In genomic region chr14:50060871-50061663, GRCh38 we compare ENCODE assay signal across 8 cellular contexts. TPM values are rescaled to one million over a fixed set of nuclear protein-coding genes. Genes with fewer than 3 reads are reported as not detected.
A peak's percentile ranks its signal among the peaks of the same experiment; 100 is the strongest.
DNase-seq lines count a peak whose midpoint lies in the region; ATAC-seq, FAIRE-seq and TF ChIP-seq lines count a peak whose summit lies in the region.

No MANE protein-coding gene starts in this region.

- DNase-seq in GM13976 (ENCODE audit: low spot score) (peak; percentile 62), M059J (ENCODE audit: low read depth) (peak; percentile 94), WTC11 (ENCODE audit: low spot score) (no peak), mesenteric fat pad (ENCODE audit: low spot score) (peak; percentile 82), thoracic aorta (ENCODE audit: low spot score) (peak; percentile 82), globus pallidus (ENCODE audit: low spot score) (no peak)
- peak; percentile 29 to 31 (median 29) for DNase-seq in effector memory CD8-positive, alpha-beta T cell

- no peaks in the 10 kb centered on the region for H3K9me3 Mint-ChIP-seq in WTC11
- no peaks in the 10 kb centered on the region for H3K9me3 Mint-ChIP-seq in effector memory CD8-positive, alpha-beta T cell

- in situ Hi-C loops in GM13976 (cut with MboI; ENCODE audit: low sequenced_read_pairs, unreplicated experiment) = no loop called here

- H3K4me1 ChIP-seq in thoracic aorta (ENCODE audit: control insufficient read depth in 1 of 2, low read depth in 2 of 2) = peaks cover 28 to 38% of the 10 kb centered on the region in 2 donors

- POLR2A ChIA-PET in WTC11 (lab: Charles Lee) = interaction anchor here (1.0 to 1.4 kb wide), 3 partner anchors 9 to 199 kb away, joined by 3 to 5 read pairs (median 3); no protein-coding TSS in a partner anchor

- no peak for TF ChIP-seq CTCF in GM13976 (IDR thresholded peaks at IDR 0.05; ENCODE audit: borderline replicate concordance, control extremely low read depth, extremely low read depth, insufficient read depth, missing control alignments)
- 0 out of 2 replicates have a peak, but pooled peaks have one; percentile 19 for TF ChIP-seq CTCF in WTC11 (IDR thresholded peaks at IDR 0.05)
- peak; percentile 52 for TF ChIP-seq CTCF in thoracic aorta (IDR thresholded peaks at IDR 0.05)

- H3K27ac ChIP-seq in thoracic aorta = peak overlapping the region; percentile 81 to 91

- H3K36me3 Mint-ChIP-seq in WTC11 = no peaks in the 10 kb centered on the region
- H3K36me3 Mint-ChIP-seq in effector memory CD8-positive, alpha-beta T cell (ENCODE audit: insufficient read depth) = peaks cover 14% of the 10 kb centered on the region

- peak; percentile 86 for FAIRE-seq in A204.1 (lab: Jason Lieb, UNC)

- no peaks in the 10 kb centered on the region for H3K36me3 ChIP-seq in thoracic aorta

- H3K27me3 ChIP-seq in thoracic aorta (replicated peaks; ENCODE audit: insufficient read depth) = no peaks in the 10 kb centered on the region

- ATAC-seq in WTC11 = peak; percentile 48
- peak; percentile 33 for ATAC-seq in effector memory CD8-positive, alpha-beta T cell (replicated peaks)
- peak; percentile 86 for ATAC-seq in thoracic aorta (ENCODE audit: insufficient number of reproducible peaks, low FRiP score, low read depth)

- H3K27me3 Mint-ChIP-seq in WTC11 (ENCODE audit: low read depth) = no peaks in the 10 kb centered on the region
- H3K27me3 Mint-ChIP-seq in effector memory CD8-positive, alpha-beta T cell = no peaks in the 10 kb centered on the region

- H3K4me3 Mint-ChIP-seq in WTC11 = no peak overlapping the region
- peak overlapping the region; percentile 78 to 91 for H3K4me3 Mint-ChIP-seq in effector memory CD8-positive, alpha-beta T cell

- CTCF ChIA-PET in WTC11 (lab: Charles Lee) = interaction anchor here (0.8 to 2.5 kb wide), 8 partner anchors 21 to 207 kb away, joined by 3 to 15 read pairs (median 3); no protein-coding TSS in a partner anchor

- peak overlapping the region; percentile 20; the same call in 1 of the 2 replicates for H3K27ac Mint-ChIP-seq in WTC11
- peak overlapping the region; percentile 94 to 99 for H3K27ac Mint-ChIP-seq in effector memory CD8-positive, alpha-beta T cell

- peak overlapping the region; percentile 61 for H3K4me3 ChIP-seq in thoracic aorta

- no peaks in the 10 kb centered on the region for H3K9me3 ChIP-seq in thoracic aorta

- peaks cover 32% of the 10 kb centered on the region for H3K4me1 Mint-ChIP-seq in WTC11
- H3K4me1 Mint-ChIP-seq in effector memory CD8-positive, alpha-beta T cell (ENCODE audit: low read depth in 2 of 2) = peaks cover 73 to 81% of the 10 kb centered on the region in 2 donors

TF ChIP-seq in WTC11, 78 proteins besides CTCF, POLR2A, EP300 and RAD21:
- peak; percentile 46; the same call in 1 of the 2 replicates for TF ChIP-seq GABPB1 (CRISPR knock-in tag; IDR thresholded peaks at IDR 0.05)
- no peak for TF ChIP-seq CDX4 (CRISPR knock-in tag; IDR thresholded peaks at IDR 0.05; ENCODE audit: borderline replicate concordance)
TF ChIP-seq in WTC11: peak in this region for 1.

RNA-seq across cellular contexts. Expression of gene VCPKMT, which starts 55.3 kb away (rescaled TPM):
- total RNA-seq in M059J (2014; rRNA removed; shearing (Covaris generic)) = 2.1 and 6.8 TPM in 2 replicates
- total RNA-seq in WTC11 (2021) (10.5 to 11.5 TPM (median 11.1 TPM) in 3 replicates), mesenteric fat pad (5.8 TPM), thoracic aorta (10 to 100 TPM in 1 of 2 donors, 1 to 10 TPM in 1; 8.1 to 12.2 TPM)

Comparison
In these comparisons a context has a peak if more than half of its experiments do, and no peak if none do; other contexts are left out.
1. DNase-seq: peak in GM13976 (single experiment), M059J (single experiment), effector memory CD8-positive, alpha-beta T cell (3 of 3), mesenteric fat pad (single experiment) and thoracic aorta (single experiment); none in WTC11 (single experiment) and globus pallidus (single experiment).
2. ATAC-seq: peak in every context shown above with its lines; median percentile 86 in thoracic aorta; 48 in WTC11; 33 in effector memory CD8-positive, alpha-beta T cell.